In the genomic region with DNA sequence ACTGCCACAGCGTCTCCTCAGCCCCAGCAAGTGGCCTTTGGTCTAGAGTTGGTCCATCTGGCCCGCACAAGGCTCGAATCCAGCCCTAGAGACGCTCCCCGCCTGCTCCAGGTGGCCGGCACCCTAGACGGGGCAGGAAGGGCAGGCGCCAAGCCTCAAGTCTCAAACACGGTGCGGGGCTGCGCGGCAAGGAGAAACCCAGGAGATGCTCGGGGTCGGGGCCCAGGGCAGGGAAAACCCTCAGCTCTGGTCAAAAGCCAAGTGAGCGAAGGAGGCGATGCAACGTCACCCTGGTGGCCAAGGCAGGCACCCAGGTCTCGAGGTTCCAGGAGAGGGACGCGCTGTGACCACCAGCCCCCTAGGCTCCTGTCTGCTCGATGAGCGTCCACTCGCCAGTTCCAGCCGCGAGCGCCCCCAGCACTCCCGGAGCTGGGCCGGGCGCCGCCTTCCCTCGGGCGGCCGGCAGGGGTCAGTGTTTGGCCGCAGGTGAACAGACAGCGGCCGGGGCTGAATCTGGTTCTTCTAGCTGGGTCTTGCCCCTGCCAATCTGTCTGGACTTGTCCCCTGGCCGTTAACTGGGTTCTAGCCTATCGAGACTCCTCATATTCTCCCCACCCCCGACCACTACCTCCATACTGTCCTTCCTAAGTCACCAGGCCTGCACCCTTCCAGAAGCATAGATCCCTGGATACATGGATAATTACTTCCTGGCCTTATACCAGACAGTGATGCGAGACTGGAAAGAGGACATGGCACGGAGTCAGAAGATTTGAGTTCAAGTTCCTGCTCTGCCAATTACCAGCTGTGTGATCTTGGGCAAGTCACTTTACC, we compare ENCODE assay signal across 9 cellular contexts. TPM values are rescaled to one million over a fixed set of nuclear protein-coding genes. Genes with fewer than 3 reads are reported as not detected.
DNase-seq lines count a peak whose midpoint lies in the region; ATAC-seq, FAIRE-seq and TF ChIP-seq lines count a peak whose summit lies in the region.
"Had no signal": no experiment of that assay in that cellular context is flagged by ENCODE, and none has a peak within 500 bp of the region (broad histone marks: within the 10 kb centered on the region; RNA-seq: fewer than 3 reads in every experiment).

No MANE protein-coding gene starts in this region.

- peaks cover 30 to 45% of the 10 kb centered on the region in 2 donors for H3K27me3 Mint-ChIP-seq in CD8-positive, alpha-beta memory T cell
- peaks cover 30% of the 10 kb centered on the region for H3K27me3 Mint-ChIP-seq in HFFc6 (ENCODE audit: insufficient read depth)
- H3K27me3 Mint-ChIP-seq in activated CD4-positive, alpha-beta T cell treated with anti-CD3 and anti-CD28 coated beads, Interleukin-2, amount 10 ng/mL, durations not matched to agents 24 days and 14 days: peaks cover 63% of the 10 kb centered on the region

- CTCF ChIA-PET in CD8-positive, alpha-beta memory T cell (lab: Charles Lee): interaction anchor here (0.6 to 3.8 kb wide), 27 partner anchors 10 to 354 kb away, joined by 3 to 42 read pairs (median 5); no protein-coding TSS in a partner anchor
- CTCF ChIA-PET in HepG2 (lab: Yijun Ruan, JAX; ENCODE audit: low intra/inter-chr PET ratio, low total read pairs): interaction anchor here (1.2 to 2.9 kb wide), 4 partner anchors 113 to 206 kb away, joined by 3 to 30 read pairs (median 14); no protein-coding TSS in a partner anchor

- H3K9ac ChIP-seq in colonic mucosa (ENCODE audit: low read depth in 2 of 2, low read length in 2 of 2): no peak overlapping the region
- H3K9ac ChIP-seq in HepG2 (ENCODE audit: insufficient read depth, low read depth, low read length): no peak overlapping the region

- peak overlapping the region; percentile 58 for H3K4me2 ChIP-seq in HepG2 (ENCODE audit: low read depth, low read length)

- H4K20me1 ChIP-seq in HepG2 (ENCODE audit: insufficient read depth, low read length): no peaks in the 10 kb centered on the region

- POLR2A ChIA-PET in CD8-positive, alpha-beta memory T cell (lab: Charles Lee): interaction anchor here (0.9 kb wide), 1 partner anchor 201 kb away, joined by 3 read pairs; no protein-coding TSS in a partner anchor
- POLR2A ChIA-PET in HepG2 (lab: Yijun Ruan, JAX): interaction anchor here (0.6 to 1.5 kb wide), 4 partner anchors 121 to 214 kb away, joined by 3 to 5 read pairs (median 4); partner anchors contain the start of gene ATP5MC1

- no peaks in the 10 kb centered on the region for H3K36me3 Mint-ChIP-seq in CD8-positive, alpha-beta memory T cell
- H3K36me3 Mint-ChIP-seq in HFFc6 (ENCODE audit: low read depth): no peaks in the 10 kb centered on the region
- H3K36me3 Mint-ChIP-seq in activated CD4-positive, alpha-beta T cell treated with anti-CD3 and anti-CD28 coated beads, Interleukin-2, amount 10 ng/mL, durations not matched to agents 24 days and 14 days (ENCODE audit: low read depth): no peaks in the 10 kb centered on the region

- H3K9me3 Mint-ChIP-seq in CD8-positive, alpha-beta memory T cell: no peaks in the 10 kb centered on the region
- H3K9me3 Mint-ChIP-seq in HFFc6: no peaks in the 10 kb centered on the region
- no peaks in the 10 kb centered on the region for H3K9me3 Mint-ChIP-seq in activated CD4-positive, alpha-beta T cell treated with anti-CD3 and anti-CD28 coated beads, Interleukin-2, amount 10 ng/mL, durations not matched to agents 24 days and 14 days

- peaks cover 0 to 7% (median 0%) of the 10 kb centered on the region in 3 donors for H3K4me1 Mint-ChIP-seq in CD8-positive, alpha-beta memory T cell
- peaks cover 7% of the 10 kb centered on the region for H3K4me1 Mint-ChIP-seq in HFFc6 (ENCODE audit: low read depth)
- peaks cover 5% of the 10 kb centered on the region for H3K4me1 Mint-ChIP-seq in activated CD4-positive, alpha-beta T cell treated with anti-CD3 and anti-CD28 coated beads, Interleukin-2, amount 10 ng/mL, durations not matched to agents 24 days and 14 days

- H3K9me3 ChIP-seq in CD8-positive, alpha-beta memory T cell (ENCODE audit: low read length): no peaks in the 10 kb centered on the region
- H3K9me3 ChIP-seq in colonic mucosa: no peaks in the 10 kb centered on the region
- no peaks in the 10 kb centered on the region for H3K9me3 ChIP-seq in HepG2 (ENCODE audit: low read length)

- TF ChIP-seq POLR2A in HepG2 (IDR thresholded peaks at IDR 0.05; ENCODE audit: insufficient read depth in 1 of 2, low read depth in 2 of 2, low read length in 2 of 2): no peak

- no TSS peak for BruUV-seq in HepG2 (replicated peaks; lab: Mats Ljungman, UMichigan)

- H3K27me3 ChIP-seq in CD8-positive, alpha-beta memory T cell (ENCODE audit: insufficient read depth, low read length, poor library complexity, severe bottlenecking): peaks cover 9% of the 10 kb centered on the region
- no peaks in the 10 kb centered on the region for H3K27me3 ChIP-seq in colonic mucosa
- peaks cover 0 to 26% of the 10 kb centered on the region in 2 experiments; a peak in 3 of 5 replicates for H3K27me3 ChIP-seq in HepG2 (ENCODE audit: control insufficient read depth in 1 of 2, insufficient read depth in 2 of 2, low read length in 2 of 2)

- in situ Hi-C loops in HepG2 (cut with HindIII; ENCODE audit: extremely low pct_ligation_motif_present, low pct_unique_long_range_greater_than_20kb): no loop called here

- peak; percentile 94 for TF ChIP-seq RAD21 in HepG2 (CRISPR knock-in tag; IDR thresholded peaks at IDR 0.05)

- TF ChIP-seq CTCF in HFFc6 (IDR thresholded peaks at IDR 0.05): peak; percentile 98
- TF ChIP-seq CTCF in colonic mucosa (IDR thresholded peaks at IDR 0.05): peak; percentile 96
- peak; percentile 98 for TF ChIP-seq CTCF in HepG2 (CRISPR knock-in tag; IDR thresholded peaks at IDR 0.05)

- H3K27ac ChIP-seq in CD8-positive, alpha-beta memory T cell (ENCODE audit: low read depth, low read length): no peak overlapping the region
- no peak overlapping the region for H3K27ac ChIP-seq in colonic mucosa
- no peak overlapping the region for H3K27ac ChIP-seq in HepG2 (ENCODE audit: extremely low read length, insufficient read depth, low read length)

- H2AFZ ChIP-seq in HepG2 (ENCODE audit: low read length): no peak overlapping the region

- H3K4me3 Mint-ChIP-seq in CD8-positive, alpha-beta memory T cell: peak overlapping the region in 4 of 7 donors; percentile 20 to 56 (median 46)
- no peak overlapping the region for H3K4me3 Mint-ChIP-seq in HFFc6
- no peak overlapping the region for H3K4me3 Mint-ChIP-seq in activated CD4-positive, alpha-beta T cell treated with anti-CD3 and anti-CD28 coated beads, Interleukin-2, amount 10 ng/mL, durations not matched to agents 24 days and 14 days

- TF ChIP-seq EP300 in HepG2 (IDR thresholded peaks at IDR 0.05; ENCODE audit: low read depth in 2 of 2, low read length in 2 of 2) (no peak), HepG2 (CRISPR knock-in tag; IDR thresholded peaks at IDR 0.05; ENCODE audit: borderline replicate concordance) (no peak)

- peak; percentile 55 to 70 (median 63) for DNase-seq in CD8-positive, alpha-beta memory T cell
- DNase-seq in HFFc6: peak; percentile 30
- DNase-seq in NCI-H345 (lab: John Stamatoyannopoulos, UW): peak; percentile 48
- DNase-seq in activated CD4-positive, alpha-beta T cell treated with anti-CD3 and anti-CD28 coated beads, Interleukin-2, amount 10 ng/mL, durations not matched to agents 24 days and 14 days: peak; percentile 92
- DNase-seq in colonic mucosa: peak; percentile 83
- DNase-seq in HepG2 (ENCODE audit: low spot score): peak; percentile 48
- DNase-seq in stimulated activated CD4-positive, alpha-beta T cell treated with anti-CD3 and anti-CD28 coated beads, TNF-alpha, amount 100 ng/mL, for 24 hours (ENCODE audit: low read depth in 3 of 3): peak; percentile 45 to 62 (median 52)

- H3K4me1 ChIP-seq in CD8-positive, alpha-beta memory T cell (ENCODE audit: insufficient read depth, low read length): peaks cover 3% of the 10 kb centered on the region
- peaks cover 3% of the 10 kb centered on the region for H3K4me1 ChIP-seq in colonic mucosa
- H3K4me1 ChIP-seq in HepG2 (ENCODE audit: insufficient read depth, low read length): 0 out of 2 replicates have a peak, but pooled peaks cover 9% of the 10 kb centered on the region

- H3K79me2 ChIP-seq in HepG2 (ENCODE audit: insufficient read depth, low read length): no peaks in the 10 kb centered on the region

- ATAC-seq in HepG2: peak; percentile 98
- no peak for ATAC-seq in HG02571 (IDR thresholded peaks at IDR 0.05; ENCODE audit: unreplicated experiment)

- peak overlapping the region in 1 of 8 donors; percentile 10 for H3K27ac Mint-ChIP-seq in CD8-positive, alpha-beta memory T cell
- no peak overlapping the region for H3K27ac Mint-ChIP-seq in HFFc6
- no peak overlapping the region for H3K27ac Mint-ChIP-seq in activated CD4-positive, alpha-beta T cell treated with anti-CD3 and anti-CD28 coated beads, Interleukin-2, amount 10 ng/mL, durations not matched to agents 24 days and 14 days

- intact Hi-C loops in activated CD4-positive, alpha-beta T cell treated with anti-CD3 and anti-CD28 coated beads, Interleukin-2, amount 10 ng/mL, durations not matched to agents 24 days and 14 days (cut with micrococcal nuclease): loop anchor here (2.0 to 5.0 kb wide), 3 partner anchors 39 to 200 kb away; no protein-coding TSS in a partner anchor
- intact Hi-C loops in colonic mucosa (cut with DNase I) (loop anchor here (2.0 to 10.0 kb wide), 3 partner anchors 110 to 356 kb away; no protein-coding TSS in a partner anchor), HepG2 (cut with micrococcal nuclease; ENCODE audit: unreplicated experiment) (loop anchor here (1.0 to 5.0 kb wide), 3 partner anchors 112 to 201 kb away; no protein-coding TSS in a partner anchor)

- H3K36me3 ChIP-seq in CD8-positive, alpha-beta memory T cell (ENCODE audit: insufficient read depth, low read length): no peaks in the 10 kb centered on the region
- H3K36me3 ChIP-seq in colonic mucosa (no peaks in the 10 kb centered on the region), HepG2 (replicated peaks in 1 of 2; ENCODE audit: control insufficient read depth in 1 of 2, insufficient read depth in 2 of 2, low read length in 2 of 2) (no peaks in the 10 kb centered on the region)

- peak; percentile 44 for FAIRE-seq in HepG2 (lab: Jason Lieb, UNC)

- WGBS in HepG2 (ENCODE audit: low lambda C conversion rate): 6% methylated on average over 24 of the region's 41 CpGs

- H3K4me3 ChIP-seq in CD8-positive, alpha-beta memory T cell (ENCODE audit: low read length): no peak overlapping the region
- no peak overlapping the region for H3K4me3 ChIP-seq in colonic mucosa
- H3K4me3 ChIP-seq in HepG2 (replicated peaks in 1 of 3; ENCODE audit: insufficient read depth in 1 of 3, low read depth in 2 of 3, low read length in 3 of 3): peak overlapping the region in 1 of 3 experiments; percentile 51; a peak in 1 of 6 replicates

RNA-seq across cellular contexts. Expression of gene PRAC1, which starts 44.0 kb away (rescaled TPM):
- not detected for total RNA-seq in CD8-positive, alpha-beta memory T cell
- polyA plus RNA-seq in CD8-positive, alpha-beta memory T cell: not detected
- total RNA-seq in HFFc6 (2021; fragmentation: NEBNext Ultra II Directional; extraction: Animal tissue kit (Norgen Biotek cat#: 25700)): not detected
- not detected in 2 replicates for total RNA-seq in activated CD4-positive, alpha-beta T cell treated with anti-CD3 and anti-CD28 coated beads, Interleukin-2, amount 10 ng/mL, durations not matched to agents 24 days and 14 days
- 100 to 1,000 TPM; 237 to 328 TPM for total RNA-seq in colonic mucosa
- not detected in 2 replicates for total RNA-seq in HepG2 (2016; rRNA removed; fragmentation: Illumina TruSeq; extraction: Trizol)
- total RNA-seq in HepG2 (2016; cell fraction: cytosol; rRNA removed; fragmentation: Illumina TruSeq; extraction: Trizol; ENCODE audit: low read depth): not detected in 2 replicates
- total RNA-seq in HepG2 (2016; cell fraction: insoluble cytoplasmic fraction; rRNA removed; fragmentation: Illumina TruSeq; extraction: Trizol): not detected in 2 replicates
- not detected in 2 replicates for total RNA-seq in HepG2 (2016; cell fraction: membrane; rRNA removed; fragmentation: Illumina TruSeq; extraction: Trizol)
- not detected in 2 replicates for total RNA-seq in HepG2 (2016; cell fraction: nucleus; rRNA removed; fragmentation: Illumina TruSeq; extraction: Trizol)
- not detected in 2 replicates for polyA plus RNA-seq in HepG2 (2011; rRNA removed)
- polyA plus RNA-seq in HepG2 (2011; cell fraction: cytosol; rRNA removed): not detected in 2 replicates
- polyA plus RNA-seq in HepG2 (2011; cell fraction: nucleus; rRNA removed): not detected in 2 replicates
- polyA plus RNA-seq in HepG2 (2012): not detected in 2 replicates
- not detected in 2 replicates for polyA plus RNA-seq in HepG2 (2016; cell fraction: cytosol; fragmentation: Illumina TruSeq; extraction: Trizol; ENCODE audit: low read depth)
- polyA plus RNA-seq in HepG2 (2016; cell fraction: insoluble cytoplasmic fraction; fragmentation: Illumina TruSeq; extraction: Trizol; ENCODE audit: low read depth): not detected in 2 replicates
- not detected in 2 replicates for polyA plus RNA-seq in HepG2 (2016; cell fraction: membrane; fragmentation: Illumina TruSeq; extraction: Trizol; ENCODE audit: low read depth)
- not detected in 2 replicates for polyA plus RNA-seq in HepG2 (2016; cell fraction: nucleus; fragmentation: Illumina TruSeq; extraction: Trizol; ENCODE audit: insufficient read depth, low read depth)
- polyA minus RNA-seq in HepG2 (2011; rRNA and poly(A)+ RNA removed; ENCODE audit: low replicate concordance): not detected in 2 replicates
- not detected in 2 replicates for polyA minus RNA-seq in HepG2 (2011; cell fraction: cytosol; rRNA and poly(A)+ RNA removed)
- polyA minus RNA-seq in HepG2 (2011; cell fraction: nucleus; rRNA and poly(A)+ RNA removed): not detected in 2 replicates
- total RNA-seq: T-helper 2 cell treated with Interferon-gamma antibody and Interleukin-4, amounts not matched to agents 100 ng/mL and 5 ng/mL, for 36 hours had no signal

RNA-seq across cellular contexts. Expression of gene PRAC2, which starts 44.6 kb away (rescaled TPM):
- not detected for total RNA-seq in CD8-positive, alpha-beta memory T cell
- polyA plus RNA-seq in CD8-positive, alpha-beta memory T cell: not detected
- not detected for total RNA-seq in HFFc6 (2021; fragmentation: NEBNext Ultra II Directional; extraction: Animal tissue kit (Norgen Biotek cat#: 25700))
- not detected in 2 replicates for total RNA-seq in activated CD4-positive, alpha-beta T cell treated with anti-CD3 and anti-CD28 coated beads, Interleukin-2, amount 10 ng/mL, durations not matched to agents 24 days and 14 days
- 10 to 100 TPM; 12.9 to 19.4 TPM for total RNA-seq in colonic mucosa
- not detected in 2 replicates for total RNA-seq in HepG2 (2016; rRNA removed; fragmentation: Illumina TruSeq; extraction: Trizol)
- not detected in 2 replicates for total RNA-seq in HepG2 (2016; cell fraction: cytosol; rRNA removed; fragmentation: Illumina TruSeq; extraction: Trizol; ENCODE audit: low read depth)
- total RNA-seq in HepG2 (2016; cell fraction: insoluble cytoplasmic fraction; rRNA removed; fragmentation: Illumina TruSeq; extraction: Trizol): not detected in 2 replicates
- not detected in 2 replicates for total RNA-seq in HepG2 (2016; cell fraction: membrane; rRNA removed; fragmentation: Illumina TruSeq; extraction: Trizol)
- not detected in 2 replicates for total RNA-seq in HepG2 (2016; cell fraction: nucleus; rRNA removed; fragmentation: Illumina TruSeq; extraction: Trizol)
- polyA plus RNA-seq in HepG2 (2011; rRNA removed): not detected in 2 replicates
- not detected in 2 replicates for polyA plus RNA-seq in HepG2 (2011; cell fraction: cytosol; rRNA removed)
- not detected in 2 replicates for polyA plus RNA-seq in HepG2 (2011; cell fraction: nucleus; rRNA removed)
- not detected in 2 replicates for polyA plus RNA-seq in HepG2 (2012)
- not detected in 2 replicates for polyA plus RNA-seq in HepG2 (2016; cell fraction: cytosol; fragmentation: Illumina TruSeq; extraction: Trizol; ENCODE audit: low read depth)
- polyA plus RNA-seq in HepG2 (2016; cell fraction: insoluble cytoplasmic fraction; fragmentation: Illumina TruSeq; extraction: Trizol; ENCODE audit: low read depth): not detected in 2 replicates
- not detected in 2 replicates for polyA plus RNA-seq in HepG2 (2016; cell fraction: membrane; fragmentation: Illumina TruSeq; extraction: Trizol; ENCODE audit: low read depth)
- not detected in 2 replicates for polyA plus RNA-seq in HepG2 (2016; cell fraction: nucleus; fragmentation: Illumina TruSeq; extraction: Trizol; ENCODE audit: insufficient read depth, low read depth)
- polyA minus RNA-seq in HepG2 (2011; rRNA and poly(A)+ RNA removed; ENCODE audit: low replicate concordance): not detected in 2 replicates
- not detected in 2 replicates for polyA minus RNA-seq in HepG2 (2011; cell fraction: cytosol; rRNA and poly(A)+ RNA removed)
- not detected in 2 replicates for polyA minus RNA-seq in HepG2 (2011; cell fraction: nucleus; rRNA and poly(A)+ RNA removed)
- total RNA-seq: T-helper 2 cell treated with Interferon-gamma antibody and Interleukin-4, amounts not matched to agents 100 ng/mL and 5 ng/mL, for 36 hours had no signal

RNA-seq across cellular contexts. Expression of gene HOXB13, which starts 50.2 kb away (rescaled TPM):
- not detected for total RNA-seq in CD8-positive, alpha-beta memory T cell
- not detected for polyA plus RNA-seq in CD8-positive, alpha-beta memory T cell
- not detected for total RNA-seq in HFFc6 (2021; fragmentation: NEBNext Ultra II Directional; extraction: Animal tissue kit (Norgen Biotek cat#: 25700))
- not detected in 2 replicates for total RNA-seq in activated CD4-positive, alpha-beta T cell treated with anti-CD3 and anti-CD28 coated beads, Interleukin-2, amount 10 ng/mL, durations not matched to agents 24 days and 14 days
- 100 to 1,000 TPM in 1 of 2 donors, 10 to 100 TPM in 1; 82.9 to 122 TPM for total RNA-seq in colonic mucosa
- total RNA-seq in HepG2 (2016; rRNA removed; fragmentation: Illumina TruSeq; extraction: Trizol): not detected in 2 replicates
- total RNA-seq in HepG2 (2016; cell fraction: cytosol; rRNA removed; fragmentation: Illumina TruSeq; extraction: Trizol; ENCODE audit: low read depth): not detected in 2 replicates
- total RNA-seq in HepG2 (2016; cell fraction: insoluble cytoplasmic fraction; rRNA removed; fragmentation: Illumina TruSeq; extraction: Trizol): not detected in 2 replicates
- not detected in 2 replicates for total RNA-seq in HepG2 (2016; cell fraction: membrane; rRNA removed; fragmentation: Illumina TruSeq; extraction: Trizol)
- not detected in 2 replicates for total RNA-seq in HepG2 (2016; cell fraction: nucleus; rRNA removed; fragmentation: Illumina TruSeq; extraction: Trizol)
- not detected in 2 replicates for polyA plus RNA-seq in HepG2 (2011; rRNA removed)
- not detected in 2 replicates for polyA plus RNA-seq in HepG2 (2011; cell fraction: cytosol; rRNA removed)
- not detected in 2 replicates for polyA plus RNA-seq in HepG2 (2011; cell fraction: nucleus; rRNA removed)
- not detected in 2 replicates for polyA plus RNA-seq in HepG2 (2012)
- not detected in 2 replicates for polyA plus RNA-seq in HepG2 (2016; cell fraction: cytosol; fragmentation: Illumina TruSeq; extraction: Trizol; ENCODE audit: low read depth)
- not detected in 2 replicates for polyA plus RNA-seq in HepG2 (2016; cell fraction: insoluble cytoplasmic fraction; fragmentation: Illumina TruSeq; extraction: Trizol; ENCODE audit: low read depth)
- polyA plus RNA-seq in HepG2 (2016; cell fraction: membrane; fragmentation: Illumina TruSeq; extraction: Trizol; ENCODE audit: low read depth): not detected in 2 replicates
- polyA plus RNA-seq in HepG2 (2016; cell fraction: nucleus; fragmentation: Illumina TruSeq; extraction: Trizol; ENCODE audit: insufficient read depth, low read depth): not detected in 2 replicates
- 0.82 TPM in 1 of 2 replicates, not detected in the other for polyA minus RNA-seq in HepG2 (2011; rRNA and poly(A)+ RNA removed; ENCODE audit: low replicate concordance)
- polyA minus RNA-seq in HepG2 (2011; cell fraction: cytosol; rRNA and poly(A)+ RNA removed): not detected in 2 replicates
- not detected in 2 replicates for polyA minus RNA-seq in HepG2 (2011; cell fraction: nucleus; rRNA and poly(A)+ RNA removed)
- total RNA-seq: T-helper 2 cell treated with Interferon-gamma antibody and Interleukin-4, amounts not matched to agents 100 ng/mL and 5 ng/mL, for 36 hours had no signal

RNA-seq across cellular contexts. Expression of gene HOXB9, which starts 52.2 kb away (rescaled TPM):
- total RNA-seq in CD8-positive, alpha-beta memory T cell: 1 to 10 TPM; 2.0 to 2.6 TPM
- polyA plus RNA-seq in CD8-positive, alpha-beta memory T cell: not detected
- not detected for total RNA-seq in HFFc6 (2021; fragmentation: NEBNext Ultra II Directional; extraction: Animal tissue kit (Norgen Biotek cat#: 25700))
- total RNA-seq in activated CD4-positive, alpha-beta T cell treated with anti-CD3 and anti-CD28 coated beads, Interleukin-2, amount 10 ng/mL, durations not matched to agents 24 days and 14 days: 0.21 and 0.30 TPM in 2 replicates
- total RNA-seq in colonic mucosa: 10 to 100 TPM; 37.1 to 73.9 TPM
- total RNA-seq in HepG2 (2016; rRNA removed; fragmentation: Illumina TruSeq; extraction: Trizol): not detected in 2 replicates
- total RNA-seq in HepG2 (2016; cell fraction: cytosol; rRNA removed; fragmentation: Illumina TruSeq; extraction: Trizol; ENCODE audit: low read depth): not detected in 2 replicates
- not detected in 2 replicates for total RNA-seq in HepG2 (2016; cell fraction: insoluble cytoplasmic fraction; rRNA removed; fragmentation: Illumina TruSeq; extraction: Trizol)
- not detected in 2 replicates for total RNA-seq in HepG2 (2016; cell fraction: membrane; rRNA removed; fragmentation: Illumina TruSeq; extraction: Trizol)
- total RNA-seq in HepG2 (2016; cell fraction: nucleus; rRNA removed; fragmentation: Illumina TruSeq; extraction: Trizol): not detected in 2 replicates
- not detected in 2 replicates for polyA plus RNA-seq in HepG2 (2011; rRNA removed)
- 0.01 TPM in 1 of 2 replicates, not detected in the other for polyA plus RNA-seq in HepG2 (2011; cell fraction: cytosol; rRNA removed)
- polyA plus RNA-seq in HepG2 (2011; cell fraction: nucleus; rRNA removed): not detected in 2 replicates
- not detected in 2 replicates for polyA plus RNA-seq in HepG2 (2012)
- polyA plus RNA-seq in HepG2 (2016; cell fraction: cytosol; fragmentation: Illumina TruSeq; extraction: Trizol; ENCODE audit: low read depth): not detected in 2 replicates
- polyA plus RNA-seq in HepG2 (2016; cell fraction: insoluble cytoplasmic fraction; fragmentation: Illumina TruSeq; extraction: Trizol; ENCODE audit: low read depth): not detected in 2 replicates
- not detected in 2 replicates for polyA plus RNA-seq in HepG2 (2016; cell fraction: membrane; fragmentation: Illumina TruSeq; extraction: Trizol; ENCODE audit: low read depth)
- not detected in 2 replicates for polyA plus RNA-seq in HepG2 (2016; cell fraction: nucleus; fragmentation: Illumina TruSeq; extraction: Trizol; ENCODE audit: insufficient read depth, low read depth)
- 0.06 and 0.49 TPM in 2 replicates for polyA minus RNA-seq in HepG2 (2011; rRNA and poly(A)+ RNA removed; ENCODE audit: low replicate concordance)
- polyA minus RNA-seq in HepG2 (2011; cell fraction: cytosol; rRNA and poly(A)+ RNA removed): not detected in 2 replicates
- polyA minus RNA-seq in HepG2 (2011; cell fraction: nucleus; rRNA and poly(A)+ RNA removed): not detected in 2 replicates

Comparison
In these comparisons a context has a peak if more than half of its experiments do, and no peak if none do; other contexts are left out.
1. DNase-seq: peak in every context shown above with its lines; median percentile 92 in activated CD4-positive, alpha-beta T cell treated with anti-CD3 and anti-CD28 coated beads, Interleukin-2, amount 10 ng/mL, durations not matched to agents 24 days and 14 days; 83 in colonic mucosa; 63 in CD8-positive, alpha-beta memory T cell; 52 in stimulated activated CD4-positive, alpha-beta T cell treated with anti-CD3 and anti-CD28 coated beads, TNF-alpha, amount 100 ng/mL, for 24 hours; 48 in NCI-H345; 48 in HepG2; 30 in HFFc6.
2. H3K4me3 Mint-ChIP-seq: peak in CD8-positive, alpha-beta memory T cell (4 of 7); none in HFFc6 (single experiment) and activated CD4-positive, alpha-beta T cell treated with anti-CD3 and anti-CD28 coated beads, Interleukin-2, amount 10 ng/mL, durations not matched to agents 24 days and 14 days (single experiment).
3. RNA of gene PRAC1, which starts 44.0 kb away (total RNA-seq): 237 to 328 TPM in colonic mucosa; not detected in CD8-positive, alpha-beta memory T cell, not detected in HFFc6, not detected in activated CD4-positive, alpha-beta T cell treated with anti-CD3 and anti-CD28 coated beads, Interleukin-2, amount 10 ng/mL, durations not matched to agents 24 days and 14 days and not detected in HepG2; every median in the first group is over 100 times any median in the second.
4. RNA of gene PRAC2, which starts 44.6 kb away (total RNA-seq): 12.9 to 19.4 TPM in colonic mucosa; not detected in CD8-positive, alpha-beta memory T cell, not detected in HFFc6, not detected in activated CD4-positive, alpha-beta T cell treated with anti-CD3 and anti-CD28 coated beads, Interleukin-2, amount 10 ng/mL, durations not matched to agents 24 days and 14 days and not detected in HepG2; every median in the first group is over 10 times any median in the second.
5. RNA of gene HOXB13, which starts 50.2 kb away (total RNA-seq): 82.9 to 122 TPM in colonic mucosa; not detected in CD8-positive, alpha-beta memory T cell, not detected in HFFc6, not detected in activated CD4-positive, alpha-beta T cell treated with anti-CD3 and anti-CD28 coated beads, Interleukin-2, amount 10 ng/mL, durations not matched to agents 24 days and 14 days and not detected in HepG2; every median in the first group is over 10 times any median in the second.
6. Peak in every context shown above with its lines, with median percentiles within 50 percentile points of each other: CTCF ChIP-seq.